8 cellular contexts compared by ENCODE assay signal in genomic region chr21:46295996-46296752, GRCh38. TPM values are rescaled to one million over a fixed set of nuclear protein-coding genes. Genes with fewer than 3 reads are reported as not detected.
A peak's percentile ranks its signal among the peaks of the same experiment; 100 is the strongest.
DNase-seq lines count a peak whose midpoint lies in the region; ATAC-seq, FAIRE-seq and TF ChIP-seq lines count a peak whose summit lies in the region.

No MANE protein-coding gene starts in this region.

- H3K36me3 ChIP-seq in right lobe of liver, result no peaks in the 10 kb centered on the region

- peaks cover 0 to 4% (median 0%) of the 10 kb centered on the region in 4 donors for H3K4me1 ChIP-seq in right lobe of liver

- TF ChIP-seq CTCF in right lobe of liver (IDR thresholded peaks at IDR 0.05), result no peak

- peak overlapping the region; percentile 64 for H3K4me3 Mint-ChIP-seq in activated naive CD8-positive, alpha-beta T cell treated with anti-CD3 and anti-CD28 coated beads, Interleukin-2, amount 50 U/mL, for 24 hours

- no peak overlapping the region for H3K4me3 ChIP-seq in right lobe of liver

- no peak for FAIRE-seq in GM12892 (lab: Jason Lieb, UNC)

- no peaks in the 10 kb centered on the region for H3K9me3 ChIP-seq in right lobe of liver

- peaks cover 23% of the 10 kb centered on the region for H3K4me1 Mint-ChIP-seq in activated naive CD8-positive, alpha-beta T cell treated with anti-CD3 and anti-CD28 coated beads, Interleukin-2, amount 50 U/mL, for 24 hours

- no peaks in the 10 kb centered on the region for H3K9me3 Mint-ChIP-seq in activated naive CD8-positive, alpha-beta T cell treated with anti-CD3 and anti-CD28 coated beads, Interleukin-2, amount 50 U/mL, for 24 hours

- TF ChIP-seq POLR2A in GM12892 (IDR thresholded peaks at IDR 0.05; ENCODE audit: low read depth, low read length), result peak; percentile 52; the same call in 1 of the 2 replicates
- no peak for TF ChIP-seq POLR2A in right lobe of liver (IDR thresholded peaks at IDR 0.05)

- H3K36me3 Mint-ChIP-seq in activated naive CD8-positive, alpha-beta T cell treated with anti-CD3 and anti-CD28 coated beads, Interleukin-2, amount 50 U/mL, for 24 hours (ENCODE audit: low read depth), result peaks cover 21% of the 10 kb centered on the region

- ATAC-seq in activated naive CD8-positive, alpha-beta T cell treated with anti-CD3 and anti-CD28 coated beads, Interleukin-2, amount 50 U/mL, for 24 hours, result peak; percentile 78
- ATAC-seq in right lobe of liver, result peak; percentile 88 to 94 (median 92)
- ATAC-seq in GM19467 (IDR thresholded peaks at IDR 0.05; ENCODE audit: unreplicated experiment), result no peak
- ATAC-seq in HG03432 (IDR thresholded peaks at IDR 0.05; ENCODE audit: unreplicated experiment), result no peak

- H3K27me3 ChIP-seq in right lobe of liver, result no peaks in the 10 kb centered on the region

- DNase-seq in GM12892 (ENCODE audit: insufficient read length) (no peak), RPMI7951 (ENCODE audit: low read depth) (peak; percentile 79), right lobe of liver (peak; percentile 75 to 79 (median 76)), NCI-H345 (lab: John Stamatoyannopoulos, UW) (no peak)
- DNase-seq in activated naive CD8-positive, alpha-beta T cell treated with anti-CD3 and anti-CD28 coated beads, Interleukin-2, amount 50 U/mL, for 24 hours, result peak; percentile 71
- DNase-seq in stimulated activated CD8-positive, alpha-beta memory T cell treated with anti-CD3 and anti-CD28 coated beads, Interleukin-12 subunit alpha, Interleukin-12 subunit beta, amount 100 ng/mL, for 1 hour (ENCODE audit: low read depth), result peak; percentile 16

- intact Hi-C loops in right lobe of liver (cut with DNase I), result no loop called here

- peak overlapping the region; percentile 81 for H3K27ac Mint-ChIP-seq in activated naive CD8-positive, alpha-beta T cell treated with anti-CD3 and anti-CD28 coated beads, Interleukin-2, amount 50 U/mL, for 24 hours

- peaks cover 4% of the 10 kb centered on the region for H3K27me3 Mint-ChIP-seq in activated naive CD8-positive, alpha-beta T cell treated with anti-CD3 and anti-CD28 coated beads, Interleukin-2, amount 50 U/mL, for 24 hours

- H3K27ac ChIP-seq in right lobe of liver, result no peak overlapping the region

- WGBS in right lobe of liver (ENCODE audit: insufficient coverage, low coverage, low lambda C conversion rate, missing lambda C conversion rate), result 66% methylated on average over 8 of the region's 29 CpGs

RNA-seq across cellular contexts. Expression of gene YBEY, which starts 10.0 kb away (rescaled TPM):
- 21.5 TPM for polyA plus RNA-seq in GM12892 (2012; ENCODE audit: missing spikeins)
- 9.9 and 18.5 TPM in 2 replicates for total RNA-seq in RPMI7951 (2014; rRNA removed; shearing (Covaris generic))
- total RNA-seq in right lobe of liver, result 10 to 100 TPM in 2 of 6 experiments, 1 to 10 TPM in 4; 6.3 to 16.0 (median 7.3) TPM

RNA-seq across cellular contexts. Expression of gene MCM3AP, which starts 10.8 kb away (rescaled TPM):
- 47.6 TPM for polyA plus RNA-seq in GM12892 (2012; ENCODE audit: missing spikeins)
- total RNA-seq in RPMI7951 (2014; rRNA removed; shearing (Covaris generic)), result 27.5 and 37.5 TPM in 2 replicates
- total RNA-seq in right lobe of liver, result 10 to 100 TPM; 34.4 to 44.6 (median 40.7) TPM

RNA-seq across cellular contexts. Expression of gene C21orf58, which starts 27.5 kb away (rescaled TPM):
- 7.1 TPM for polyA plus RNA-seq in GM12892 (2012; ENCODE audit: missing spikeins)
- 8.9 TPM in 2 replicates for total RNA-seq in RPMI7951 (2014; rRNA removed; shearing (Covaris generic))
- total RNA-seq in right lobe of liver, result 1 to 10 TPM in 5 of 6 experiments, under 1 TPM in 1; 1.00 to 2.4 (median 1.4) TPM

RNA-seq across cellular contexts. Expression of gene PCNT, which starts 27.8 kb away (rescaled TPM):
- 22.6 TPM for polyA plus RNA-seq in GM12892 (2012; ENCODE audit: missing spikeins)
- 11.7 and 13.6 TPM in 2 replicates for total RNA-seq in RPMI7951 (2014; rRNA removed; shearing (Covaris generic))
- 10 to 100 TPM in 5 of 6 experiments, 1 to 10 TPM in 1; 9.9 to 18.2 (median 14.1) TPM for total RNA-seq in right lobe of liver

Comparison
In these comparisons a context has a peak if more than half of its experiments do, and no peak if none do; other contexts are left out.
1. DNase-seq: peak in RPMI7951 (single experiment), activated naive CD8-positive, alpha-beta T cell treated with anti-CD3 and anti-CD28 coated beads, Interleukin-2, amount 50 U/mL, for 24 hours (single experiment), right lobe of liver (3 of 3) and stimulated activated CD8-positive, alpha-beta memory T cell treated with anti-CD3 and anti-CD28 coated beads, Interleukin-12 subunit alpha, Interleukin-12 subunit beta, amount 100 ng/mL, for 1 hour (single experiment); none in GM12892 (single experiment) and NCI-H345 (single experiment).
2. ATAC-seq: peak in activated naive CD8-positive, alpha-beta T cell treated with anti-CD3 and anti-CD28 coated beads, Interleukin-2, amount 50 U/mL, for 24 hours (single experiment) and right lobe of liver (4 of 4); none in GM19467 (single experiment) and HG03432 (single experiment).